ENCODE assay signal across 22 cellular contexts in genomic region chr3:67976683-67977082, GRCh38.
"Had no signal": no experiment of that assay in that cellular context is flagged by ENCODE, and none has a peak within 500 bp of the region (broad histone marks: within the 10 kb centered on the region; RNA-seq: fewer than 3 reads in every experiment).

No MANE protein-coding gene starts in this region.

- H3K9me3 ChIP-seq: gastrocnemius medialis, neutrophil, spleen, tibial artery, upper lobe of left lung, uterus had no signal

- H3K36me3 ChIP-seq: gastrocnemius medialis, neutrophil, spleen, tibial artery, upper lobe of left lung, uterus had no signal

- H3K27me3 ChIP-seq: dorsolateral prefrontal cortex, gastrocnemius medialis, neutrophil, spleen, tibial artery, upper lobe of left lung, uterus had no signal

- H3K4me1 ChIP-seq: gastrocnemius medialis, spleen, tibial artery, upper lobe of left lung, uterus had no signal

- H3K27ac ChIP-seq: dorsolateral prefrontal cortex, gastrocnemius medialis, neutrophil, spleen, tibial artery, upper lobe of left lung, uterus had no signal

- DNase-seq: cortex of kidney; dorsolateral prefrontal cortex; effector CD8-positive, alpha-beta T cell; gastrocnemius medialis; glutamatergic neuron; immature natural killer cell; kidney; left colon; naive thymus-derived CD4-positive, alpha-beta T cell; nephron progenitor cell; posterior cingulate gyrus; spleen; stimulated activated CD4-positive, alpha-beta T cell treated with anti-CD3 and anti-CD28 coated beads, Interleukin-15, amount 100 ng/mL, for 24 hours; stimulated activated CD4-positive, alpha-beta T cell treated with anti-CD3 and anti-CD28 coated beads, Interleukin-1b, Interleukin-23, amount 100 ng/mL, for 48 hours; stimulated activated CD4-positive, alpha-beta T cell treated with anti-CD3 and anti-CD28 coated beads, Interleukin-4, amount 100 ng/mL, for 24 hours; tibial artery; upper lobe of left lung; uterus had no signal

- ATAC-seq: esophagus mucosa; gastrocnemius medialis; left colon; naive thymus-derived CD4-positive, alpha-beta T cell; sciatic nerve; stimulated activated memory B cell treated with anti-CD40 and anti-IgM and Interleukin-4, amounts not matched to agents 10 μg/mL and 1 μg/mL and 100 μg/mL, for 72 hours had no signal

- H3K4me3 ChIP-seq: dorsolateral prefrontal cortex, gastrocnemius medialis, spleen, tibial artery, upper lobe of left lung, uterus had no signal
